ENCODE assay signal across 1 cellular context in genomic region chr14:64417771-64418125, GRCh38.
TF ChIP-seq lines count a peak whose summit lies in the region.

No MANE protein-coding gene starts in this region.

TF ChIP-seq in K562, 482 proteins besides CTCF, POLR2A, EP300 and RAD21:
- TF ChIP-seq EGR1 (conservative IDR thresholded peaks at IDR 0.05): no peak
- TF ChIP-seq E4F1 (CRISPR knock-in tag; IDR thresholded peaks at IDR 0.05; ENCODE audit: borderline replicate concordance): no peak
- no peak for TF ChIP-seq ZBED1 (IDR thresholded peaks at IDR 0.05)
- no peak for TF ChIP-seq HOXB6 (CRISPR knock-in tag; IDR thresholded peaks at IDR 0.05; ENCODE audit: borderline replicate concordance)
